12 cellular contexts compared by ENCODE assay signal in the genomic region with DNA sequence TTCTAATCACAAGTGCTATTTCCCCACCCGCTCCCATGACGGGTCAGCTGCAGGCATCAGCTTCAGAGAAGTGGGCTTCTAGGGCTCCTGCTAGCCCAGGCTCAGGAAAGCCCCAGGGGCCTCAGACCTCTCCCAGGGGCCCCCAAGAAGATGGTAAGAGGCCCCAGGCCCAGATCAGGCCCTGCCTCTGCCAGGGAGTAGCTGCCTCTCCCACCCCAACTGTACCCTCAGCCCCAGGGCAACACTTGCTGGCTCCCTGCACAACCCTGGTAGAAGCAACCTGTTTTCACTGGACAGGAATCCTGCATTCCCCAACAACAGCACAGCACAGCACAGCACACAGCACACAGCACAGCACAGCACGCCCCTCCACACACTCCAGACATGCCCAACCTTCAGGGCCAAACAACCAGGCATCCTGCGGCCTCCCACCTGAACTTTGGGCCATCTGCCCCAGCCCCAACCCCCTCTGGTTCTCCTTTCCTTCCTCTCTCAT. TPM values are rescaled to one million over a fixed set of nuclear protein-coding genes. Genes with fewer than 3 reads are reported as not detected.
A peak's percentile ranks its signal among the peaks of the same experiment; 100 is the strongest.
DNase-seq lines count a peak whose midpoint lies in the region; ATAC-seq and TF ChIP-seq lines count a peak whose summit lies in the region.
"Had no signal": no experiment of that assay in that cellular context is flagged by ENCODE, and none has a peak within 500 bp of the region (broad histone marks: within the 10 kb centered on the region; RNA-seq: fewer than 3 reads in every experiment).

No MANE protein-coding gene starts in this region.

- CTCF ChIA-PET in activated CD4-positive, alpha-beta T cell treated with anti-CD3 and anti-CD28 coated beads, Interleukin-2, amount 10 ng/mL, durations not matched to agents 7 days and 5 days (lab: Charles Lee): interaction anchor here (1.0 to 1.8 kb wide), 2 partner anchors 13 to 36 kb away, joined by 3 to 7 read pairs; no protein-coding TSS in a partner anchor
- CTCF ChIA-PET in activated CD8-positive, alpha-beta T cell treated with anti-CD3 and anti-CD28 coated beads for 36 hours (lab: Charles Lee): interaction anchor here (1.1 to 1.7 kb wide), 5 partner anchors 8 to 52 kb away, joined by 3 to 6 read pairs (median 4); no protein-coding TSS in a partner anchor

- no peaks in the 10 kb centered on the region for H3K27me3 ChIP-seq in foreskin keratinocyte

- intact Hi-C loops in activated CD8-positive, alpha-beta T cell treated with anti-CD3 and anti-CD28 coated beads for 36 hours (cut with micrococcal nuclease): no loop called here

- peak overlapping the region; percentile 94 for H3K27ac ChIP-seq in foreskin keratinocyte
- H3K27ac ChIP-seq: tibial nerve had no signal

- no peak for DNase-seq in activated CD4-positive, alpha-beta T cell treated with anti-CD3 and anti-CD28 coated beads, Interleukin-2, amount 10 ng/mL, durations not matched to agents 7 days and 5 days
- no peak for DNase-seq in activated CD4-positive, alpha-beta T cell treated with anti-CD3 and anti-CD28 coated beads for 1 hour
- no peak for DNase-seq in activated CD8-positive, alpha-beta T cell treated with anti-CD3 and anti-CD28 coated beads for 36 hours
- no peak for DNase-seq in foreskin keratinocyte
- no peak for DNase-seq in progenitor cell of endocrine pancreas (ENCODE audit: low spot score, unreplicated experiment)
- no peak for DNase-seq in epidermal melanocyte (ENCODE audit: insufficient read length, low spot score)
- no peak for DNase-seq in stimulated activated CD4-positive, alpha-beta T cell treated with anti-CD3 and anti-CD28 coated beads, Interleukin-2, amount 100 ng/mL, for 48 hours
- DNase-seq: foreskin fibroblast; naive thymus-derived CD8-positive, alpha-beta T cell; NCI-H1694 treated with DMSO at 0.1 percent for 48 hours had no signal

- TF ChIP-seq CTCF in activated CD8-positive, alpha-beta T cell treated with anti-CD3 and anti-CD28 coated beads for 36 hours (IDR thresholded peaks at IDR 0.05): no peak
- TF ChIP-seq CTCF in foreskin keratinocyte (conservative IDR thresholded peaks at IDR 0.05) (no peak), progenitor cell of endocrine pancreas (IDR thresholded peaks at IDR 0.05; ENCODE audit: unreplicated experiment) (no peak)

- H3K9me3 Mint-ChIP-seq in activated CD4-positive, alpha-beta T cell treated with anti-CD3 and anti-CD28 coated beads, Interleukin-2, amount 10 ng/mL, durations not matched to agents 7 days and 5 days: no peaks in the 10 kb centered on the region
- no peaks in the 10 kb centered on the region for H3K9me3 Mint-ChIP-seq in activated CD8-positive, alpha-beta T cell treated with anti-CD3 and anti-CD28 coated beads for 36 hours
- H3K9me3 Mint-ChIP-seq in progenitor cell of endocrine pancreas (ENCODE audit: low read depth): no peaks in the 10 kb centered on the region
- H3K9me3 Mint-ChIP-seq: naive thymus-derived CD8-positive, alpha-beta T cell had no signal

- peaks cover 39% of the 10 kb centered on the region for H3K4me1 ChIP-seq in foreskin keratinocyte

- POLR2A ChIA-PET in activated CD4-positive, alpha-beta T cell treated with anti-CD3 and anti-CD28 coated beads, Interleukin-2, amount 10 ng/mL, durations not matched to agents 7 days and 5 days (lab: Charles Lee): no interaction called here
- POLR2A ChIA-PET in activated CD8-positive, alpha-beta T cell treated with anti-CD3 and anti-CD28 coated beads for 36 hours (lab: Charles Lee): interaction anchor here (1.2 kb wide), 1 partner anchor 8 kb away, joined by 4 read pairs; no protein-coding TSS in a partner anchor

- ATAC-seq in activated CD8-positive, alpha-beta T cell treated with anti-CD3 and anti-CD28 coated beads for 36 hours: no peak
- peak; percentile 4 for ATAC-seq in foreskin keratinocyte
- no peak for ATAC-seq in HG03108 (IDR thresholded peaks at IDR 0.05; ENCODE audit: unreplicated experiment)
- ATAC-seq: naive thymus-derived CD8-positive, alpha-beta T cell had no signal

- H3K4me3 Mint-ChIP-seq in activated CD4-positive, alpha-beta T cell treated with anti-CD3 and anti-CD28 coated beads, Interleukin-2, amount 10 ng/mL, durations not matched to agents 7 days and 5 days: no peak overlapping the region
- H3K4me3 Mint-ChIP-seq in activated CD8-positive, alpha-beta T cell treated with anti-CD3 and anti-CD28 coated beads for 36 hours: peak overlapping the region; percentile 32
- H3K4me3 Mint-ChIP-seq in progenitor cell of endocrine pancreas (ENCODE audit: low read depth): peak overlapping the region; percentile 80
- H3K4me3 Mint-ChIP-seq: naive thymus-derived CD8-positive, alpha-beta T cell had no signal

- H3K27ac Mint-ChIP-seq in activated CD4-positive, alpha-beta T cell treated with anti-CD3 and anti-CD28 coated beads, Interleukin-2, amount 10 ng/mL, durations not matched to agents 7 days and 5 days: peak overlapping the region; percentile 54
- H3K27ac Mint-ChIP-seq in activated CD8-positive, alpha-beta T cell treated with anti-CD3 and anti-CD28 coated beads for 36 hours: peak overlapping the region; percentile 77
- peak overlapping the region; percentile 97 for H3K27ac Mint-ChIP-seq in progenitor cell of endocrine pancreas

- H3K27me3 Mint-ChIP-seq in activated CD4-positive, alpha-beta T cell treated with anti-CD3 and anti-CD28 coated beads, Interleukin-2, amount 10 ng/mL, durations not matched to agents 7 days and 5 days: peaks cover 38% of the 10 kb centered on the region
- H3K27me3 Mint-ChIP-seq in activated CD8-positive, alpha-beta T cell treated with anti-CD3 and anti-CD28 coated beads for 36 hours: peaks cover 23% of the 10 kb centered on the region
- no peaks in the 10 kb centered on the region for H3K27me3 Mint-ChIP-seq in progenitor cell of endocrine pancreas

- no peaks in the 10 kb centered on the region for H3K36me3 Mint-ChIP-seq in activated CD4-positive, alpha-beta T cell treated with anti-CD3 and anti-CD28 coated beads, Interleukin-2, amount 10 ng/mL, durations not matched to agents 7 days and 5 days (ENCODE audit: low read depth)
- H3K36me3 Mint-ChIP-seq in activated CD8-positive, alpha-beta T cell treated with anti-CD3 and anti-CD28 coated beads for 36 hours (ENCODE audit: low read depth): no peaks in the 10 kb centered on the region
- H3K36me3 Mint-ChIP-seq in progenitor cell of endocrine pancreas (ENCODE audit: insufficient read depth): peaks cover 5% of the 10 kb centered on the region
- H3K36me3 Mint-ChIP-seq: naive thymus-derived CD8-positive, alpha-beta T cell had no signal

- H3K4me1 Mint-ChIP-seq in activated CD4-positive, alpha-beta T cell treated with anti-CD3 and anti-CD28 coated beads, Interleukin-2, amount 10 ng/mL, durations not matched to agents 7 days and 5 days: peaks cover 6% of the 10 kb centered on the region
- H3K4me1 Mint-ChIP-seq in activated CD8-positive, alpha-beta T cell treated with anti-CD3 and anti-CD28 coated beads for 36 hours (ENCODE audit: low read depth): peaks cover 5% of the 10 kb centered on the region
- H3K4me1 Mint-ChIP-seq in progenitor cell of endocrine pancreas (ENCODE audit: low read depth): peaks cover 66% of the 10 kb centered on the region

RNA-seq across cellular contexts. Expression of a gene that starts 6.5 kb away (rescaled TPM):
- total RNA-seq in activated CD4-positive, alpha-beta T cell treated with anti-CD3 and anti-CD28 coated beads, Interleukin-2, amount 10 ng/mL, durations not matched to agents 7 days and 5 days: under 1 TPM; 0.20 to 0.23 TPM
- under 1 TPM in 1 of 2 experiments, not detected in 1; 0.13 TPM for total RNA-seq in activated CD8-positive, alpha-beta T cell treated with anti-CD3 and anti-CD28 coated beads for 36 hours
- 1.7 and 2.4 TPM in 2 replicates for total RNA-seq in foreskin keratinocyte
- polyA plus RNA-seq in foreskin keratinocyte: 0.82 and 1.0 TPM in 2 replicates
- 6.3 and 6.7 TPM in 2 replicates for total RNA-seq in progenitor cell of endocrine pancreas
- polyA plus RNA-seq: naive thymus-derived CD8-positive, alpha-beta T cell had no signal

RNA-seq across cellular contexts. Expression of a gene that starts 27.4 kb away (rescaled TPM):
- under 1 TPM; 0.52 to 0.64 TPM for total RNA-seq in activated CD4-positive, alpha-beta T cell treated with anti-CD3 and anti-CD28 coated beads, Interleukin-2, amount 10 ng/mL, durations not matched to agents 7 days and 5 days
- under 1 TPM; 0.58 to 0.81 TPM for total RNA-seq in activated CD8-positive, alpha-beta T cell treated with anti-CD3 and anti-CD28 coated beads for 36 hours
- total RNA-seq in foreskin keratinocyte (1.8 and 2.8 TPM in 2 replicates), progenitor cell of endocrine pancreas (13.9 and 15.2 TPM in 2 replicates)
- 0.68 and 0.69 TPM in 2 replicates for polyA plus RNA-seq in foreskin keratinocyte
- total RNA-seq: naive thymus-derived CD8-positive, alpha-beta T cell; tibial nerve had no signal
- polyA plus RNA-seq: naive thymus-derived CD8-positive, alpha-beta T cell had no signal

RNA-seq across cellular contexts. Expression of a gene that starts 55.2 kb away (rescaled TPM):
- 1 to 10 TPM; 2.9 to 3.5 TPM for total RNA-seq in activated CD4-positive, alpha-beta T cell treated with anti-CD3 and anti-CD28 coated beads, Interleukin-2, amount 10 ng/mL, durations not matched to agents 7 days and 5 days
- total RNA-seq in activated CD8-positive, alpha-beta T cell treated with anti-CD3 and anti-CD28 coated beads for 36 hours: 10 to 100 TPM in 1 of 2 experiments, 1 to 10 TPM in 1; 8.4 to 10.4 TPM
- total RNA-seq in foreskin keratinocyte: 13.5 and 14.2 TPM in 2 replicates
- 13.4 and 13.7 TPM in 2 replicates for polyA plus RNA-seq in foreskin keratinocyte
- 23.9 and 24.5 TPM in 2 replicates for total RNA-seq in progenitor cell of endocrine pancreas
